ENCODE assay signal across 18 cellular contexts in genomic region chr19:15371119-15371518, GRCh38.
"Had no signal": no experiment of that assay in that cellular context is flagged by ENCODE, and none has a peak within 500 bp of the region (broad histone marks: within the 10 kb centered on the region; RNA-seq: fewer than 3 reads in every experiment).

No MANE protein-coding gene starts in this region.

- H3K4me1 ChIP-seq: colonic mucosa had no signal

- H3K4me3 ChIP-seq: colonic mucosa, esophagus squamous epithelium, lower lobe of right lung, sigmoid colon, skin epidermis, stomach, thoracic aorta, transverse colon had no signal

- H3K27ac ChIP-seq: colonic mucosa, esophagus squamous epithelium, lower lobe of right lung, sigmoid colon, skin epidermis, stomach, thoracic aorta, transverse colon had no signal

- H3K27me3 ChIP-seq: colonic mucosa, esophagus squamous epithelium, sigmoid colon, stomach, transverse colon had no signal

- H3K9me3 ChIP-seq: colonic mucosa, esophagus squamous epithelium, lower lobe of right lung, sigmoid colon, stomach, thoracic aorta, transverse colon had no signal

- ATAC-seq: left lobe of liver, lower lobe of right lung had no signal

- DNase-seq: cerebellar nuclear complex; colonic mucosa; esophagus squamous epithelium; foreskin fibroblast; hippocampal formation; kidney glomerular epithelial cell; lower lobe of right lung; midbrain; naive B cell; sigmoid colon; stimulated activated CD4-positive, alpha-beta T cell treated with anti-CD3 and anti-CD28 coated beads, Interleukin-12 subunit alpha, Interleukin-12 subunit beta, amount 100 ng/mL, for 4 hours; stimulated activated naive CD4-positive, alpha-beta T cell; stomach; substantia nigra; transverse colon had no signal
